Comparison of ENCODE assay signal across 8 cellular contexts in genomic region chr6:29702519-29703103, GRCh38.
A peak's percentile ranks its signal among the peaks of the same experiment; 100 is the strongest.
DNase-seq lines count a peak whose midpoint lies in the region; ATAC-seq and TF ChIP-seq lines count a peak whose summit lies in the region.

No MANE protein-coding gene starts in this region.

- no peak overlapping the region for H2AFZ ChIP-seq in OCI-LY1 (ENCODE audit: low read length)

- no peak overlapping the region for H3K4me3 ChIP-seq in OCI-LY1 (ENCODE audit: low read depth, low read length, poor library complexity, severe bottlenecking)

- ATAC-seq in GM18520 (IDR thresholded peaks at IDR 0.05; ENCODE audit: unreplicated experiment) (no peak), HG02981 (IDR thresholded peaks at IDR 0.05; ENCODE audit: unreplicated experiment) (no peak)

- no peaks in the 10 kb centered on the region; the same call in 1 of the 2 replicates for H3K36me3 ChIP-seq in OCI-LY1 (ENCODE audit: insufficient read depth, low read length)

- H3K79me2 ChIP-seq in OCI-LY1 (ENCODE audit: insufficient read depth, low read length), result no peaks in the 10 kb centered on the region

- H3K9ac ChIP-seq in OCI-LY1 (ENCODE audit: low read length), result no peak overlapping the region

- intact Hi-C loops in head of caudate nucleus (cut with DNase I), result loop anchor here (10.0 kb wide), 1 partner anchor 52 kb away; no protein-coding TSS in a partner anchor

- TF ChIP-seq CTCF in OCI-LY1 (IDR thresholded peaks at IDR 0.05; ENCODE audit: low read length), result peak; percentile 63

- H3K27ac ChIP-seq in OCI-LY1 (ENCODE audit: low read depth, low read length, poor library complexity, severe bottlenecking), result no peak overlapping the region

- no peaks in the 10 kb centered on the region for H3K9me3 ChIP-seq in OCI-LY1 (ENCODE audit: low read length)

- H4K20me1 ChIP-seq in OCI-LY1 (ENCODE audit: insufficient read depth, low read length), result no peaks in the 10 kb centered on the region

- H3K9me2 ChIP-seq in OCI-LY1 (ENCODE audit: low read depth, low read length), result no peaks in the 10 kb centered on the region

- no peak overlapping the region for H3K4me2 ChIP-seq in OCI-LY1 (ENCODE audit: low read length)

- no peaks in the 10 kb centered on the region for H3F3A ChIP-seq in OCI-LY1 (ENCODE audit: insufficient read depth, low read length)

- 0 out of 2 replicates have a peak, but pooled peaks cover 5% of the 10 kb centered on the region for H3K27me3 ChIP-seq in OCI-LY1 (ENCODE audit: insufficient read depth, low read length)

- H3K4me1 ChIP-seq in OCI-LY1 (ENCODE audit: insufficient read depth, low read length, severe bottlenecking), result no peaks in the 10 kb centered on the region

- DNase-seq in DMS 273 (lab: John Stamatoyannopoulos, UW; ENCODE audit: unreplicated experiment) (peak; percentile 84), DMS 273 treated with DMSO at 0.1 percent for 48 hours (lab: John Stamatoyannopoulos, UW) (no peak), head of caudate nucleus (peak in 36 of 42 donors; percentile 10 to 85 (median 66))
- DNase-seq in activated T-cell treated with anti-CD3 and anti-CD28 coated beads, Interleukin-2, amount 50 U/mL, for 1 hour, result peak; percentile 85
- DNase-seq in stimulated activated CD4-positive, alpha-beta T cell treated with anti-CD3 and anti-CD28 coated beads, Interleukin-12 subunit alpha, Interleukin-12 subunit beta, amount 100 ng/mL, for 4 hours, result peak; percentile 78
